ENCODE assay signal across 8 cellular contexts in genomic region chr14:57390806-57391562, GRCh38. TPM values are rescaled to one million over a fixed set of nuclear protein-coding genes. Genes with fewer than 3 reads are reported as not detected.
DNase-seq lines count a peak whose midpoint lies in the region; ATAC-seq, FAIRE-seq and TF ChIP-seq lines count a peak whose summit lies in the region.

No MANE protein-coding gene starts in this region.

- H3K36me3 ChIP-seq in neuron (ENCODE audit: insufficient read depth, low read length): peaks cover 7% of the 10 kb centered on the region

- H3K27me3 ChIP-seq in neuron (ENCODE audit: insufficient read depth, low read length): peaks cover 5% of the 10 kb centered on the region

- peaks cover 49% of the 10 kb centered on the region for H3K4me1 Mint-ChIP-seq in activated T-helper 1 cell treated with anti-CD3 and anti-CD28 coated beads, Interleukin-12 subunit alpha, Interleukin-12 subunit beta, Interleukin-2, Interleukin-4 antibody, amounts not matched to agents 30 ng/mL and 10 ng/mL and 1 ng/mL, durations not matched to agents 14 hours and 24 hours and 36 hours (ENCODE audit: low read depth)

- peaks cover 28% of the 10 kb centered on the region for H3K4me1 ChIP-seq in neuron (ENCODE audit: insufficient read depth, low read length)

- H3K9me3 Mint-ChIP-seq in activated T-helper 1 cell treated with anti-CD3 and anti-CD28 coated beads, Interleukin-12 subunit alpha, Interleukin-12 subunit beta, Interleukin-2, Interleukin-4 antibody, amounts not matched to agents 30 ng/mL and 10 ng/mL and 1 ng/mL, durations not matched to agents 14 hours and 24 hours and 36 hours: no peaks in the 10 kb centered on the region

- peak; percentile 41 for ATAC-seq in HG02885 (IDR thresholded peaks at IDR 0.05; ENCODE audit: poor library complexity, unreplicated experiment)

- peaks cover 2% of the 10 kb centered on the region for H3K27me3 Mint-ChIP-seq in activated T-helper 1 cell treated with anti-CD3 and anti-CD28 coated beads, Interleukin-12 subunit alpha, Interleukin-12 subunit beta, Interleukin-2, Interleukin-4 antibody, amounts not matched to agents 30 ng/mL and 10 ng/mL and 1 ng/mL, durations not matched to agents 14 hours and 24 hours and 36 hours (ENCODE audit: insufficient read depth)

- peak; percentile 77 for FAIRE-seq in urothelium cell line (lab: Jason Lieb, UNC)

- H3K27ac Mint-ChIP-seq in activated T-helper 1 cell treated with anti-CD3 and anti-CD28 coated beads, Interleukin-12 subunit alpha, Interleukin-12 subunit beta, Interleukin-2, Interleukin-4 antibody, amounts not matched to agents 30 ng/mL and 10 ng/mL and 1 ng/mL, durations not matched to agents 14 hours and 24 hours and 36 hours: peak overlapping the region; percentile 67

- peak overlapping the region; percentile 95 for H2AFZ ChIP-seq in neuron (ENCODE audit: low read depth, low read length)

- peak overlapping the region; percentile 97 for H3K4me3 Mint-ChIP-seq in activated T-helper 1 cell treated with anti-CD3 and anti-CD28 coated beads, Interleukin-12 subunit alpha, Interleukin-12 subunit beta, Interleukin-2, Interleukin-4 antibody, amounts not matched to agents 30 ng/mL and 10 ng/mL and 1 ng/mL, durations not matched to agents 14 hours and 24 hours and 36 hours

- peak; percentile 78 for DNase-seq in activated CD8-positive, alpha-beta memory T cell treated with anti-CD3 and anti-CD28 coated beads for 24 hours
- no peak for DNase-seq in activated CD8-positive, alpha-beta memory T cell treated with anti-CD3 and anti-CD28 coated beads, Interleukin-2, amount 50 U/mL, for 4 hours
- DNase-seq in NCI-H748 treated with DMSO at 0.1 percent for 48 hours (lab: John Stamatoyannopoulos, UW): peak; percentile 26
- DNase-seq in activated T-helper 1 cell treated with anti-CD3 and anti-CD28 coated beads, Interleukin-12 subunit alpha, Interleukin-12 subunit beta, Interleukin-2, Interleukin-4 antibody, amounts not matched to agents 30 ng/mL and 10 ng/mL and 1 ng/mL, durations not matched to agents 14 hours and 24 hours and 36 hours (ENCODE audit: low spot score): peak; percentile 28
- DNase-seq in fibroblast of villous mesenchyme (ENCODE audit: low read depth): peak; percentile 41
- peak; percentile 61 for DNase-seq in urothelium cell line (ENCODE audit: low spot score)

- peaks cover 21% of the 10 kb centered on the region for H3K36me3 Mint-ChIP-seq in activated T-helper 1 cell treated with anti-CD3 and anti-CD28 coated beads, Interleukin-12 subunit alpha, Interleukin-12 subunit beta, Interleukin-2, Interleukin-4 antibody, amounts not matched to agents 30 ng/mL and 10 ng/mL and 1 ng/mL, durations not matched to agents 14 hours and 24 hours and 36 hours (ENCODE audit: low read depth)

- intact Hi-C loops in activated T-helper 1 cell treated with anti-CD3 and anti-CD28 coated beads, Interleukin-12 subunit alpha, Interleukin-12 subunit beta, Interleukin-2, Interleukin-4 antibody, amounts not matched to agents 30 ng/mL and 10 ng/mL and 1 ng/mL, durations not matched to agents 14 hours and 24 hours and 36 hours (cut with micrococcal nuclease): loop anchor here (1.0 to 5.0 kb wide), 8 partner anchors 123 to 1812 kb away; partner anchors contain the start of genes AP5M1, DAAM1, EXOC5 and PSMA3

- H3K4me3 ChIP-seq in fibroblast of villous mesenchyme (ENCODE audit: low read depth, low read length) (peak overlapping the region; percentile 80), neuron (ENCODE audit: low read length) (peak overlapping the region; percentile 81)

- no peaks in the 10 kb centered on the region for H3K9me3 ChIP-seq in neuron (ENCODE audit: low read length)

- TF ChIP-seq CTCF in fibroblast of villous mesenchyme (IDR thresholded peaks at IDR 0.05; ENCODE audit: insufficient read depth, low read depth, low read length): no peak

RNA-seq across cellular contexts. Expression of gene NAA30, which starts 0.6 kb away (rescaled TPM):
- total RNA-seq in activated T-helper 1 cell treated with anti-CD3 and anti-CD28 coated beads, Interleukin-12 subunit alpha, Interleukin-12 subunit beta, Interleukin-2, Interleukin-4 antibody, amounts not matched to agents 30 ng/mL and 10 ng/mL and 1 ng/mL, durations not matched to agents 14 hours and 24 hours and 36 hours: 20.8 and 20.9 TPM in 2 replicates
- total RNA-seq in fibroblast of villous mesenchyme: 16.1 and 27.2 TPM in 2 replicates
